Comparison of ENCODE assay signal across 1 cellular context in the genomic region with DNA sequence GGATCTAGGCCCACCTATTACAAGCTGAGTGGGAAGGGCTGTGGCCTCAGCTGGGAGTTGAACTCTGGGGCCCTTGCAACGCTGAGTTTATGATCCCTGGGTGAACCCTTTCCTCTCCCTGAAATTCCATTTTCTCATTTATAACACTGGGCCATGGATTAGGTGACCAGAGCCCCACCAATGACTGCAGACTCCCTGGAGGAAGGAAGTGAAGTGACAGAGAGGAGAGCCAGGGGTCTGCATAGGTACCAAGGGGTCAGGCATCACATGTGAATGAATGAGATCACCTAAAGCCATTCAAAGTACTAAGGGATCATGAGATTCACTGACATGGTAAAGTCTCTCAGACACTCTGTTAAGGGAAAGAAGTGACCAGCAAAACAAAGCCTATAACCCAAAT.
TF ChIP-seq lines count a peak whose summit lies in the region.

No MANE protein-coding gene starts in this region.

TF ChIP-seq in WTC11, 78 proteins besides CTCF, POLR2A, EP300 and RAD21 (continued from another document):
- TF ChIP-seq, protein P1, sequence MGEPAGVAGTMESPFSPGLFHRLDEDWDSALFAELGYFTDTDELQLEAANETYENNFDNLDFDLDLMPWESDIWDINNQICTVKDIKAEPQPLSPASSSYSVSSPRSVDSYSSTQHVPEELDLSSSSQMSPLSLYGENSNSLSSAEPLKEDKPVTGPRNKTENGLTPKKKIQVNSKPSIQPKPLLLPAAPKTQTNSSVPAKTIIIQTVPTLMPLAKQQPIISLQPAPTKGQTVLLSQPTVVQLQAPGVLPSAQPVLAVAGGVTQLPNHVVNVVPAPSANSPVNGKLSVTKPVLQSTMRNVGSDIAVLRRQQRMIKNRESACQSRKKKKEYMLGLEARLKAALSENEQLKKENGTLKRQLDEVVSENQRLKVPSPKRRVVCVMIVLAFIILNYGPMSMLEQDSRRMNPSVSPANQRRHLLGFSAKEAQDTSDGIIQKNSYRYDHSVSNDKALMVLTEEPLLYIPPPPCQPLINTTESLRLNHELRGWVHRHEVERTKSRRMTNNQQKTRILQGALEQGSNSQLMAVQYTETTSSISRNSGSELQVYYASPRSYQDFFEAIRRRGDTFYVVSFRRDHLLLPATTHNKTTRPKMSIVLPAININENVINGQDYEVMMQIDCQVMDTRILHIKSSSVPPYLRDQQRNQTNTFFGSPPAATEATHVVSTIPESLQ (CRISPR knock-in tag; IDR thresholded peaks at IDR 0.05): no peak
- TF ChIP-seq, protein P2, sequence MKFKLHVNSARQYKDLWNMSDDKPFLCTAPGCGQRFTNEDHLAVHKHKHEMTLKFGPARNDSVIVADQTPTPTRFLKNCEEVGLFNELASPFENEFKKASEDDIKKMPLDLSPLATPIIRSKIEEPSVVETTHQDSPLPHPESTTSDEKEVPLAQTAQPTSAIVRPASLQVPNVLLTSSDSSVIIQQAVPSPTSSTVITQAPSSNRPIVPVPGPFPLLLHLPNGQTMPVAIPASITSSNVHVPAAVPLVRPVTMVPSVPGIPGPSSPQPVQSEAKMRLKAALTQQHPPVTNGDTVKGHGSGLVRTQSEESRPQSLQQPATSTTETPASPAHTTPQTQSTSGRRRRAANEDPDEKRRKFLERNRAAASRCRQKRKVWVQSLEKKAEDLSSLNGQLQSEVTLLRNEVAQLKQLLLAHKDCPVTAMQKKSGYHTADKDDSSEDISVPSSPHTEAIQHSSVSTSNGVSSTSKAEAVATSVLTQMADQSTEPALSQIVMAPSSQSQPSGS (CRISPR knock-in tag; IDR thresholded peaks at IDR 0.05; ENCODE audit: borderline replicate concordance, low read depth): no peak
- no peak for TF ChIP-seq ETV6 (CRISPR knock-in tag; IDR thresholded peaks at IDR 0.05)
- no peak for TF ChIP-seq ZNF317 (CRISPR knock-in tag; IDR thresholded peaks at IDR 0.05; ENCODE audit: borderline replicate concordance, low read depth)
- TF ChIP-seq NR1H2 (CRISPR knock-in tag; IDR thresholded peaks at IDR 0.05): no peak
- TF ChIP-seq, protein P3, sequence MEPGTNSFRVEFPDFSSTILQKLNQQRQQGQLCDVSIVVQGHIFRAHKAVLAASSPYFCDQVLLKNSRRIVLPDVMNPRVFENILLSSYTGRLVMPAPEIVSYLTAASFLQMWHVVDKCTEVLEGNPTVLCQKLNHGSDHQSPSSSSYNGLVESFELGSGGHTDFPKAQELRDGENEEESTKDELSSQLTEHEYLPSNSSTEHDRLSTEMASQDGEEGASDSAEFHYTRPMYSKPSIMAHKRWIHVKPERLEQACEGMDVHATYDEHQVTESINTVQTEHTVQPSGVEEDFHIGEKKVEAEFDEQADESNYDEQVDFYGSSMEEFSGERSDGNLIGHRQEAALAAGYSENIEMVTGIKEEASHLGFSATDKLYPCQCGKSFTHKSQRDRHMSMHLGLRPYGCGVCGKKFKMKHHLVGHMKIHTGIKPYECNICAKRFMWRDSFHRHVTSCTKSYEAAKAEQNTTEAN (CRISPR knock-in tag; IDR thresholded peaks at IDR 0.05): no peak
- TF ChIP-seq, protein P4, sequence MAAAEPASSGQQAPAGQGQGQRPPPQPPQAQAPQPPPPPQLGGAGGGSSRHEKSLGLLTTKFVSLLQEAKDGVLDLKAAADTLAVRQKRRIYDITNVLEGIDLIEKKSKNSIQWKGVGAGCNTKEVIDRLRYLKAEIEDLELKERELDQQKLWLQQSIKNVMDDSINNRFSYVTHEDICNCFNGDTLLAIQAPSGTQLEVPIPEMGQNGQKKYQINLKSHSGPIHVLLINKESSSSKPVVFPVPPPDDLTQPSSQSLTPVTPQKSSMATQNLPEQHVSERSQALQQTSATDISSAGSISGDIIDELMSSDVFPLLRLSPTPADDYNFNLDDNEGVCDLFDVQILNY (CRISPR knock-in tag; IDR thresholded peaks at IDR 0.05): no peak
- TF ChIP-seq NFE2L1 (CRISPR knock-in tag; IDR thresholded peaks at IDR 0.05): no peak
- no peak for TF ChIP-seq CREM (CRISPR knock-in tag; IDR thresholded peaks at IDR 0.05)
- TF ChIP-seq, protein P5, sequence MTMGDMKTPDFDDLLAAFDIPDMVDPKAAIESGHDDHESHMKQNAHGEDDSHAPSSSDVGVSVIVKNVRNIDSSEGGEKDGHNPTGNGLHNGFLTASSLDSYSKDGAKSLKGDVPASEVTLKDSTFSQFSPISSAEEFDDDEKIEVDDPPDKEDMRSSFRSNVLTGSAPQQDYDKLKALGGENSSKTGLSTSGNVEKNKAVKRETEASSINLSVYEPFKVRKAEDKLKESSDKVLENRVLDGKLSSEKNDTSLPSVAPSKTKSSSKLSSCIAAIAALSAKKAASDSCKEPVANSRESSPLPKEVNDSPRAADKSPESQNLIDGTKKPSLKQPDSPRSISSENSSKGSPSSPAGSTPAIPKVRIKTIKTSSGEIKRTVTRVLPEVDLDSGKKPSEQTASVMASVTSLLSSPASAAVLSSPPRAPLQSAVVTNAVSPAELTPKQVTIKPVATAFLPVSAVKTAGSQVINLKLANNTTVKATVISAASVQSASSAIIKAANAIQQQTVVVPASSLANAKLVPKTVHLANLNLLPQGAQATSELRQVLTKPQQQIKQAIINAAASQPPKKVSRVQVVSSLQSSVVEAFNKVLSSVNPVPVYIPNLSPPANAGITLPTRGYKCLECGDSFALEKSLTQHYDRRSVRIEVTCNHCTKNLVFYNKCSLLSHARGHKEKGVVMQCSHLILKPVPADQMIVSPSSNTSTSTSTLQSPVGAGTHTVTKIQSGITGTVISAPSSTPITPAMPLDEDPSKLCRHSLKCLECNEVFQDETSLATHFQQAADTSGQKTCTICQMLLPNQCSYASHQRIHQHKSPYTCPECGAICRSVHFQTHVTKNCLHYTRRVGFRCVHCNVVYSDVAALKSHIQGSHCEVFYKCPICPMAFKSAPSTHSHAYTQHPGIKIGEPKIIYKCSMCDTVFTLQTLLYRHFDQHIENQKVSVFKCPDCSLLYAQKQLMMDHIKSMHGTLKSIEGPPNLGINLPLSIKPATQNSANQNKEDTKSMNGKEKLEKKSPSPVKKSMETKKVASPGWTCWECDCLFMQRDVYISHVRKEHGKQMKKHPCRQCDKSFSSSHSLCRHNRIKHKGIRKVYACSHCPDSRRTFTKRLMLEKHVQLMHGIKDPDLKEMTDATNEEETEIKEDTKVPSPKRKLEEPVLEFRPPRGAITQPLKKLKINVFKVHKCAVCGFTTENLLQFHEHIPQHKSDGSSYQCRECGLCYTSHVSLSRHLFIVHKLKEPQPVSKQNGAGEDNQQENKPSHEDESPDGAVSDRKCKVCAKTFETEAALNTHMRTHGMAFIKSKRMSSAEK (CRISPR knock-in tag; IDR thresholded peaks at IDR 0.05; ENCODE audit: borderline replicate concordance): no peak
- TF ChIP-seq, protein P6, sequence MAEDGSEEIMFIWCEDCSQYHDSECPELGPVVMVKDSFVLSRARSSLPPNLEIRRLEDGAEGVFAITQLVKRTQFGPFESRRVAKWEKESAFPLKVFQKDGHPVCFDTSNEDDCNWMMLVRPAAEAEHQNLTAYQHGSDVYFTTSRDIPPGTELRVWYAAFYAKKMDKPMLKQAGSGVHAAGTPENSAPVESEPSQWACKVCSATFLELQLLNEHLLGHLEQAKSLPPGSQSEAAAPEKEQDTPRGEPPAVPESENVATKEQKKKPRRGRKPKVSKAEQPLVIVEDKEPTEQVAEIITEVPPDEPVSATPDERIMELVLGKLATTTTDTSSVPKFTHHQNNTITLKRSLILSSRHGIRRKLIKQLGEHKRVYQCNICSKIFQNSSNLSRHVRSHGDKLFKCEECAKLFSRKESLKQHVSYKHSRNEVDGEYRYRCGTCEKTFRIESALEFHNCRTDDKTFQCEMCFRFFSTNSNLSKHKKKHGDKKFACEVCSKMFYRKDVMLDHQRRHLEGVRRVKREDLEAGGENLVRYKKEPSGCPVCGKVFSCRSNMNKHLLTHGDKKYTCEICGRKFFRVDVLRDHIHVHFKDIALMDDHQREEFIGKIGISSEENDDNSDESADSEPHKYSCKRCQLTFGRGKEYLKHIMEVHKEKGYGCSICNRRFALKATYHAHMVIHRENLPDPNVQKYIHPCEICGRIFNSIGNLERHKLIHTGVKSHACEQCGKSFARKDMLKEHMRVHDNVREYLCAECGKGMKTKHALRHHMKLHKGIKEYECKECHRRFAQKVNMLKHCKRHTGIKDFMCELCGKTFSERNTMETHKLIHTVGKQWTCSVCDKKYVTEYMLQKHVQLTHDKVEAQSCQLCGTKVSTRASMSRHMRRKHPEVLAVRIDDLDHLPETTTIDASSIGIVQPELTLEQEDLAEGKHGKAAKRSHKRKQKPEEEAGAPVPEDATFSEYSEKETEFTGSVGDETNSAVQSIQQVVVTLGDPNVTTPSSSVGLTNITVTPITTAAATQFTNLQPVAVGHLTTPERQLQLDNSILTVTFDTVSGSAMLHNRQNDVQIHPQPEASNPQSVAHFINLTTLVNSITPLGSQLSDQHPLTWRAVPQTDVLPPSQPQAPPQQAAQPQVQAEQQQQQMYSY (CRISPR knock-in tag; IDR thresholded peaks at IDR 0.05): no peak
TF ChIP-seq in WTC11: peak in this region for 0.
